In the genomic region with DNA sequence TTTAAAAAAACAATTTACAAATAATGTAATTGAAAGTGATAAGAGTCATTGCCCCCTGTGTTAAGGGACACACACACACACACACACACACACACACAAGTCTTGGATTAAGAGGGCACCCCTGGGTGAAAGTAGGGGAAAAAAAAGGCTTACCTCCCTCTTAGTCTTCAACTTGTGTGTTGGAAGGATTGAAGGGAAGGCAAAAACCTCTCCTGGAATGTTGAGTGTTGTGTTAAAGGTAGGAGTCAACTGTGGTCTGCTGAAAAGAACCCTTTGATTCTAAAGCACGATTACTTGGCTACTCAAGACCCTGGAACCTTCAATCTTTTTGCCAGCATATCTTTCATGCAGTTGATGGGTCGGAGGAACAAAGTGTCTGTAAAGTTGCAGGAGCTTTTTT, we compare ENCODE assay signal across 2 cellular contexts.
TF ChIP-seq lines count a peak whose summit lies in the region.

No MANE protein-coding gene starts in this region.

TF ChIP-seq in neural cell, 6 proteins besides CTCF, POLR2A, EP300 and RAD21 (continued from another document):
- TF ChIP-seq, protein P1, sequence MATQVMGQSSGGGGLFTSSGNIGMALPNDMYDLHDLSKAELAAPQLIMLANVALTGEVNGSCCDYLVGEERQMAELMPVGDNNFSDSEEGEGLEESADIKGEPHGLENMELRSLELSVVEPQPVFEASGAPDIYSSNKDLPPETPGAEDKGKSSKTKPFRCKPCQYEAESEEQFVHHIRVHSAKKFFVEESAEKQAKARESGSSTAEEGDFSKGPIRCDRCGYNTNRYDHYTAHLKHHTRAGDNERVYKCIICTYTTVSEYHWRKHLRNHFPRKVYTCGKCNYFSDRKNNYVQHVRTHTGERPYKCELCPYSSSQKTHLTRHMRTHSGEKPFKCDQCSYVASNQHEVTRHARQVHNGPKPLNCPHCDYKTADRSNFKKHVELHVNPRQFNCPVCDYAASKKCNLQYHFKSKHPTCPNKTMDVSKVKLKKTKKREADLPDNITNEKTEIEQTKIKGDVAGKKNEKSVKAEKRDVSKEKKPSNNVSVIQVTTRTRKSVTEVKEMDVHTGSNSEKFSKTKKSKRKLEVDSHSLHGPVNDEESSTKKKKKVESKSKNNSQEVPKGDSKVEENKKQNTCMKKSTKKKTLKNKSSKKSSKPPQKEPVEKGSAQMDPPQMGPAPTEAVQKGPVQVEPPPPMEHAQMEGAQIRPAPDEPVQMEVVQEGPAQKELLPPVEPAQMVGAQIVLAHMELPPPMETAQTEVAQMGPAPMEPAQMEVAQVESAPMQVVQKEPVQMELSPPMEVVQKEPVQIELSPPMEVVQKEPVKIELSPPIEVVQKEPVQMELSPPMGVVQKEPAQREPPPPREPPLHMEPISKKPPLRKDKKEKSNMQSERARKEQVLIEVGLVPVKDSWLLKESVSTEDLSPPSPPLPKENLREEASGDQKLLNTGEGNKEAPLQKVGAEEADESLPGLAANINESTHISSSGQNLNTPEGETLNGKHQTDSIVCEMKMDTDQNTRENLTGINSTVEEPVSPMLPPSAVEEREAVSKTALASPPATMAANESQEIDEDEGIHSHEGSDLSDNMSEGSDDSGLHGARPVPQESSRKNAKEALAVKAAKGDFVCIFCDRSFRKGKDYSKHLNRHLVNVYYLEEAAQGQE (IDR thresholded peaks at IDR 0.05; ENCODE audit: borderline replicate concordance), result no peak

TF ChIP-seq in SK-N-SH treated with all-trans-retinoic acid at 6 μM for 48 hours, 23 proteins besides CTCF, POLR2A, EP300 and RAD21 (continued from another document):
- no peak for TF ChIP-seq PPARA (CRISPR knock-in tag; IDR thresholded peaks at IDR 0.05; ENCODE audit: borderline replicate concordance)
- TF ChIP-seq, protein P2, sequence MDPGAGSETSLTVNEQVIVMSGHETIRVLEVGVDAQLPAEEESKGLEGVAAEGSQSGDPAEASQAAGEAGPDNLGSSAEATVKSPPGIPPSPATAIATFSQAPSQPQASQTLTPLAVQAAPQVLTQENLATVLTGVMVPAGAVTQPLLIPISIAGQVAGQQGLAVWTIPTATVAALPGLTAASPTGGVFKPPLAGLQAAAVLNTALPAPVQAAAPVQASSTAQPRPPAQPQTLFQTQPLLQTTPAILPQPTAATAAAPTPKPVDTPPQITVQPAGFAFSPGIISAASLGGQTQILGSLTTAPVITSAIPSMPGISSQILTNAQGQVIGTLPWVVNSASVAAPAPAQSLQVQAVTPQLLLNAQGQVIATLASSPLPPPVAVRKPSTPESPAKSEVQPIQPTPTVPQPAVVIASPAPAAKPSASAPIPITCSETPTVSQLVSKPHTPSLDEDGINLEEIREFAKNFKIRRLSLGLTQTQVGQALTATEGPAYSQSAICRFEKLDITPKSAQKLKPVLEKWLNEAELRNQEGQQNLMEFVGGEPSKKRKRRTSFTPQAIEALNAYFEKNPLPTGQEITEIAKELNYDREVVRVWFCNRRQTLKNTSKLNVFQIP (CRISPR knock-in tag; IDR thresholded peaks at IDR 0.05; ENCODE audit: borderline replicate concordance, low read depth), result no peak
- TF ChIP-seq, protein P3, sequence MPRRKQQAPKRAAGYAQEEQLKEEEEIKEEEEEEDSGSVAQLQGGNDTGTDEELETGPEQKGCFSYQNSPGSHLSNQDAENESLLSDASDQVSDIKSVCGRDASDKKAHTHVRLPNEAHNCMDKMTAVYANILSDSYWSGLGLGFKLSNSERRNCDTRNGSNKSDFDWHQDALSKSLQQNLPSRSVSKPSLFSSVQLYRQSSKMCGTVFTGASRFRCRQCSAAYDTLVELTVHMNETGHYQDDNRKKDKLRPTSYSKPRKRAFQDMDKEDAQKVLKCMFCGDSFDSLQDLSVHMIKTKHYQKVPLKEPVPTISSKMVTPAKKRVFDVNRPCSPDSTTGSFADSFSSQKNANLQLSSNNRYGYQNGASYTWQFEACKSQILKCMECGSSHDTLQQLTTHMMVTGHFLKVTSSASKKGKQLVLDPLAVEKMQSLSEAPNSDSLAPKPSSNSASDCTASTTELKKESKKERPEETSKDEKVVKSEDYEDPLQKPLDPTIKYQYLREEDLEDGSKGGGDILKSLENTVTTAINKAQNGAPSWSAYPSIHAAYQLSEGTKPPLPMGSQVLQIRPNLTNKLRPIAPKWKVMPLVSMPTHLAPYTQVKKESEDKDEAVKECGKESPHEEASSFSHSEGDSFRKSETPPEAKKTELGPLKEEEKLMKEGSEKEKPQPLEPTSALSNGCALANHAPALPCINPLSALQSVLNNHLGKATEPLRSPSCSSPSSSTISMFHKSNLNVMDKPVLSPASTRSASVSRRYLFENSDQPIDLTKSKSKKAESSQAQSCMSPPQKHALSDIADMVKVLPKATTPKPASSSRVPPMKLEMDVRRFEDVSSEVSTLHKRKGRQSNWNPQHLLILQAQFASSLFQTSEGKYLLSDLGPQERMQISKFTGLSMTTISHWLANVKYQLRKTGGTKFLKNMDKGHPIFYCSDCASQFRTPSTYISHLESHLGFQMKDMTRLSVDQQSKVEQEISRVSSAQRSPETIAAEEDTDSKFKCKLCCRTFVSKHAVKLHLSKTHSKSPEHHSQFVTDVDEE (CRISPR knock-in tag; IDR thresholded peaks at IDR 0.05), result no peak
- TF ChIP-seq ZNF8 (CRISPR knock-in tag; IDR thresholded peaks at IDR 0.05), result no peak
- TF ChIP-seq, protein P4, sequence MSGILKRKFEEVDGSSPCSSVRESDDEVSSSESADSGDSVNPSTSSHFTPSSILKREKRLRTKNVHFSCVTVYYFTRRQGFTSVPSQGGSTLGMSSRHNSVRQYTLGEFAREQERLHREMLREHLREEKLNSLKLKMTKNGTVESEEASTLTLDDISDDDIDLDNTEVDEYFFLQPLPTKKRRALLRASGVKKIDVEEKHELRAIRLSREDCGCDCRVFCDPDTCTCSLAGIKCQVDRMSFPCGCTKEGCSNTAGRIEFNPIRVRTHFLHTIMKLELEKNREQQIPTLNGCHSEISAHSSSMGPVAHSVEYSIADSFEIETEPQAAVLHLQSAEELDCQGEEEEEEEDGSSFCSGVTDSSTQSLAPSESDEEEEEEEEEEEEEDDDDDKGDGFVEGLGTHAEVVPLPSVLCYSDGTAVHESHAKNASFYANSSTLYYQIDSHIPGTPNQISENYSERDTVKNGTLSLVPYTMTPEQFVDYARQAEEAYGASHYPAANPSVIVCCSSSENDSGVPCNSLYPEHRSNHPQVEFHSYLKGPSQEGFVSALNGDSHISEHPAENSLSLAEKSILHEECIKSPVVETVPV (CRISPR knock-in tag; IDR thresholded peaks at IDR 0.05), result no peak
- TF ChIP-seq TOX (CRISPR knock-in tag; IDR thresholded peaks at IDR 0.05; ENCODE audit: borderline replicate concordance), result no peak
- TF ChIP-seq CSDC2 (CRISPR knock-in tag; IDR thresholded peaks at IDR 0.05), result no peak
- no peak for TF ChIP-seq ARNTL (CRISPR knock-in tag; IDR thresholded peaks at IDR 0.05; ENCODE audit: borderline replicate concordance, low read depth)
- TF ChIP-seq ZNF565 (CRISPR knock-in tag; conservative IDR thresholded peaks at IDR 0.05; ENCODE audit: low read depth), result no peak
- TF ChIP-seq OSR1 (CRISPR knock-in tag; IDR thresholded peaks at IDR 0.05), result no peak
- no peak for TF ChIP-seq BACH2 (CRISPR knock-in tag; IDR thresholded peaks at IDR 0.05; ENCODE audit: borderline replicate concordance)
